ENCODE assay signal across 8 cellular contexts in genomic region chr3:158313344-158313927, GRCh38.
DNase-seq lines count a peak whose midpoint lies in the region; ATAC-seq and TF ChIP-seq lines count a peak whose summit lies in the region.

No MANE protein-coding gene starts in this region.

- H3K9me3 ChIP-seq in WERI-Rb-1 (ENCODE audit: severe bottlenecking) (no peaks in the 10 kb centered on the region), vagina (no peaks in the 10 kb centered on the region)

- no peak overlapping the region for H3K4me2 ChIP-seq in mesendoderm (ENCODE audit: low read length)

- no peak overlapping the region for H3K4ac ChIP-seq in mesendoderm (ENCODE audit: low read depth, low read length)

- no peak for TF ChIP-seq POLR2A in vagina (IDR thresholded peaks at IDR 0.05)

- H3K18ac ChIP-seq in mesendoderm (ENCODE audit: low read length) = no peak overlapping the region

- DNase-seq in DMS153 treated with DMSO at 0.1 percent for 48 hours (lab: John Stamatoyannopoulos, UW; ENCODE audit: unreplicated experiment) = peak; percentile 52
- DNase-seq in NCI-H1092 (lab: John Stamatoyannopoulos, UW) = peak; percentile 5
- peak; percentile 9 for DNase-seq in WERI-Rb-1
- DNase-seq in mesendoderm = peak; percentile 30
- no peak for DNase-seq in vagina (ENCODE audit: extremely low spot score in 2 of 2)
- no peak for DNase-seq in stimulated activated effector memory CD8-positive, alpha-beta T cell treated with anti-CD3 and anti-CD28 coated beads, Interleukin-12 subunit alpha, Interleukin-12 subunit beta, amount 100 ng/mL, for 72 hours (ENCODE audit: low spot score in 2 of 2)

- no peak overlapping the region for H2BK120ac ChIP-seq in mesendoderm (ENCODE audit: low read depth, low read length)

- H3K36me3 Mint-ChIP-seq in stimulated activated effector memory CD8-positive, alpha-beta T cell treated with anti-CD3 and anti-CD28 coated beads, Interleukin-12 subunit alpha, Interleukin-12 subunit beta, amount 100 ng/mL, for 72 hours = no peaks in the 10 kb centered on the region

- peak; percentile 51 for ATAC-seq in GM21423 (IDR thresholded peaks at IDR 0.05; ENCODE audit: unreplicated experiment)
- ATAC-seq in GM21529 (IDR thresholded peaks at IDR 0.05; ENCODE audit: unreplicated experiment) = no peak
- ATAC-seq in stimulated activated effector memory CD8-positive, alpha-beta T cell treated with anti-CD3 and anti-CD28 coated beads, Interleukin-12 subunit alpha, Interleukin-12 subunit beta, amount 100 ng/mL, for 72 hours = no peak

- no peak overlapping the region for H3K9ac ChIP-seq in mesendoderm (ENCODE audit: low read length)

- no peaks in the 10 kb centered on the region for H3K79me2 ChIP-seq in mesendoderm (ENCODE audit: control insufficient read depth, insufficient read depth, low read length)

- no peaks in the 10 kb centered on the region for H3K9me3 Mint-ChIP-seq in stimulated activated effector memory CD8-positive, alpha-beta T cell treated with anti-CD3 and anti-CD28 coated beads, Interleukin-12 subunit alpha, Interleukin-12 subunit beta, amount 100 ng/mL, for 72 hours

- no peaks in the 10 kb centered on the region for H3K27me3 ChIP-seq in WERI-Rb-1 (ENCODE audit: insufficient read depth, low read depth, severe bottlenecking)
- H3K27me3 ChIP-seq in mesendoderm (ENCODE audit: insufficient read depth, low read length, poor library complexity) = no peaks in the 10 kb centered on the region
- no peaks in the 10 kb centered on the region for H3K27me3 ChIP-seq in vagina

- no peak overlapping the region for H3K4me3 Mint-ChIP-seq in stimulated activated effector memory CD8-positive, alpha-beta T cell treated with anti-CD3 and anti-CD28 coated beads, Interleukin-12 subunit alpha, Interleukin-12 subunit beta, amount 100 ng/mL, for 72 hours

- no peak overlapping the region for H2BK5ac ChIP-seq in mesendoderm (ENCODE audit: low read length)

- H3K36me3 ChIP-seq in WERI-Rb-1 (no peaks in the 10 kb centered on the region), mesendoderm (ENCODE audit: control insufficient read depth, insufficient read depth, low read length) (no peaks in the 10 kb centered on the region), vagina (no peaks in the 10 kb centered on the region)

- no peaks in the 10 kb centered on the region for H3K4me1 ChIP-seq in mesendoderm (ENCODE audit: control insufficient read depth, low read depth, low read length)
- no peaks in the 10 kb centered on the region for H3K4me1 ChIP-seq in vagina

- WGBS in mesendoderm (ENCODE audit: extremely low coverage, insufficient coverage, low lambda C conversion rate) = no CpG with 5 or more reads among the region's 3 CpGs

- H3K23ac ChIP-seq in mesendoderm (ENCODE audit: low read length) = no peak overlapping the region

- H3K79me1 ChIP-seq in mesendoderm (ENCODE audit: low read length) = no peaks in the 10 kb centered on the region

- H3K4me3 ChIP-seq in WERI-Rb-1 (ENCODE audit: low read depth, low read length) (no peak overlapping the region), mesendoderm (ENCODE audit: low read length) (no peak overlapping the region), vagina (no peak overlapping the region)

- no peak overlapping the region for H3K56ac ChIP-seq in mesendoderm (ENCODE audit: low read length)

- intact Hi-C loops in vagina (cut with DNase I) = no loop called here

- H4K8ac ChIP-seq in mesendoderm (ENCODE audit: low read depth, low read length) = no peak overlapping the region

- H3K4me1 Mint-ChIP-seq in stimulated activated effector memory CD8-positive, alpha-beta T cell treated with anti-CD3 and anti-CD28 coated beads, Interleukin-12 subunit alpha, Interleukin-12 subunit beta, amount 100 ng/mL, for 72 hours = no peaks in the 10 kb centered on the region

- H2AK5ac ChIP-seq in mesendoderm (ENCODE audit: low read length) = no peak overlapping the region

- no peak overlapping the region for H4K5ac ChIP-seq in mesendoderm (ENCODE audit: low read length)

- H3K27ac ChIP-seq in WERI-Rb-1 = no peak overlapping the region
- no peak overlapping the region for H3K27ac ChIP-seq in mesendoderm (ENCODE audit: low read depth, low read length)
- no peak overlapping the region for H3K27ac ChIP-seq in vagina

- no peak overlapping the region for H3K27ac Mint-ChIP-seq in stimulated activated effector memory CD8-positive, alpha-beta T cell treated with anti-CD3 and anti-CD28 coated beads, Interleukin-12 subunit alpha, Interleukin-12 subunit beta, amount 100 ng/mL, for 72 hours

- 0 out of 2 replicates have a peak, but pooled peaks have one; percentile 34 for TF ChIP-seq CTCF in WERI-Rb-1 (IDR thresholded peaks at IDR 0.05; ENCODE audit: low read depth, low read length)
- no peak for TF ChIP-seq CTCF in vagina (IDR thresholded peaks at IDR 0.05)

- H2BK15ac ChIP-seq in mesendoderm (replicated peaks; ENCODE audit: low read depth) = no peak overlapping the region

Comparison
In these comparisons a context has a peak if more than half of its experiments do, and no peak if none do; other contexts are left out.
1. DNase-seq: peak in DMS153 treated with DMSO at 0.1 percent for 48 hours (single experiment), NCI-H1092 (single experiment), WERI-Rb-1 (single experiment) and mesendoderm (single experiment); none in vagina (0 of 2) and stimulated activated effector memory CD8-positive, alpha-beta T cell treated with anti-CD3 and anti-CD28 coated beads, Interleukin-12 subunit alpha, Interleukin-12 subunit beta, amount 100 ng/mL, for 72 hours (0 of 2).